ENCODE assay signal across 16 cellular contexts in the genomic region with DNA sequence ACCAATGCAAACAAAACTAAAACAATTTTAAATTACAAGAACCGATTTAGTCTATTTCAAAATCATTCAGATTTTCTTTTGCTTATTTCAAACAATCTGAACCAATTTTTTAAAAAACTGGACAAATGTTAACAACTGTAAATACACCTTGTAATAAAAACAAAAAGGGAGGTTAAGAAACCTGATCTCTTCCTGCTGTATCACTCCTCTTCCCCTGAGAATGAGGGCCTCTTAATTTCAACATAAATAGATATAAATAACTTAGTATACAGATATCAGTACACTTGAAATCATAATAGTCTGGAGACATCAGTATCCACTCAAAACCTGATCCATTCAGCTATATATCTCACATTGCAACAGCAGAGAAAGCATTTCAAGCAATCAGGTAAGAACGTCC.
"Had no signal": no experiment of that assay in that cellular context is flagged by ENCODE, and none has a peak within 500 bp of the region (broad histone marks: within the 10 kb centered on the region; RNA-seq: fewer than 3 reads in every experiment).

No MANE protein-coding gene starts in this region.

- H3K4me2 ChIP-seq: hepatocyte, neural progenitor cell had no signal

- H3K9ac ChIP-seq: neural progenitor cell had no signal

- DNase-seq: activated CD4-positive, alpha-beta T cell treated with anti-CD3 and anti-CD28 coated beads for 36 hours; activated CD8-positive, alpha-beta T cell treated with anti-CD3 and anti-CD28 coated beads for 36 hours; activated effector memory CD4-positive, alpha-beta T cell treated with anti-CD3 and anti-CD28 coated beads, Interleukin-2, amount 50 U/mL, for 16 hours; activated T-cell treated with anti-CD3 and anti-CD28 coated beads, Interleukin-2, amount 50 U/mL, for 4 hours; amniotic stem cell; erythroblast; islet precursor cell; ovary; spleen; trophoblast cell had no signal

- H3K4me3 Mint-ChIP-seq: activated CD4-positive, alpha-beta T cell treated with anti-CD3 and anti-CD28 coated beads for 36 hours; activated CD8-positive, alpha-beta T cell treated with anti-CD3 and anti-CD28 coated beads for 36 hours; activated naive CD8-positive, alpha-beta T cell; activated T-cell treated with anti-CD3 and anti-CD28 coated beads, Interleukin-2, amount 50 U/mL, for 4 hours; neural progenitor cell; stimulated activated naive CD8-positive, alpha-beta T cell treated with anti-CD3 and anti-CD28 coated beads, Interleukin-15, Interleukin-2, amounts not matched to agents 100 ng/mL and 50 ng/mL, for 24 hours had no signal

- H2AFZ ChIP-seq: hepatocyte, neural progenitor cell had no signal

- H3K27me3 Mint-ChIP-seq: activated CD4-positive, alpha-beta T cell treated with anti-CD3 and anti-CD28 coated beads for 36 hours; activated CD8-positive, alpha-beta T cell treated with anti-CD3 and anti-CD28 coated beads for 36 hours; activated naive CD8-positive, alpha-beta T cell had no signal

- H3K27ac Mint-ChIP-seq: activated CD4-positive, alpha-beta T cell treated with anti-CD3 and anti-CD28 coated beads for 36 hours; activated CD8-positive, alpha-beta T cell treated with anti-CD3 and anti-CD28 coated beads for 36 hours; activated naive CD8-positive, alpha-beta T cell; neural progenitor cell; stimulated activated naive CD8-positive, alpha-beta T cell treated with anti-CD3 and anti-CD28 coated beads, Interleukin-15, Interleukin-2, amounts not matched to agents 100 ng/mL and 50 ng/mL, for 24 hours had no signal

- H3K36me3 ChIP-seq: gastroesophageal sphincter, neural progenitor cell, ovary, spleen, suprapubic skin had no signal

- H3K36me3 Mint-ChIP-seq: activated naive CD8-positive, alpha-beta T cell had no signal

- H3K4me1 ChIP-seq: neural progenitor cell had no signal

- H3K9me3 Mint-ChIP-seq: activated CD8-positive, alpha-beta T cell treated with anti-CD3 and anti-CD28 coated beads for 36 hours; activated T-cell treated with anti-CD3 and anti-CD28 coated beads, Interleukin-2, amount 50 U/mL, for 4 hours had no signal

- H3K4me3 ChIP-seq: gastroesophageal sphincter, hepatocyte, neural progenitor cell, ovary, spleen, suprapubic skin had no signal

- H3K27me3 ChIP-seq: gastroesophageal sphincter, hepatocyte, neural progenitor cell, ovary, spleen, suprapubic skin had no signal

- H3K9me3 ChIP-seq: gastroesophageal sphincter, ovary, suprapubic skin had no signal
